ENCODE assay signal across 8 cellular contexts in genomic region chr6:26020983-26021349, GRCh38. TPM values are rescaled to one million over a fixed set of nuclear protein-coding genes. Genes with fewer than 3 reads are reported as not detected.
A peak's percentile ranks its signal among the peaks of the same experiment; 100 is the strongest.
DNase-seq lines count a peak whose midpoint lies in the region; ATAC-seq and TF ChIP-seq lines count a peak whose summit lies in the region.

No MANE protein-coding gene starts in this region.

- peaks cover 24% of the 10 kb centered on the region for H3F3A ChIP-seq in smooth muscle cell (ENCODE audit: low read depth)

- H3K27me3 ChIP-seq in body of pancreas = no peaks in the 10 kb centered on the region
- H3K27me3 ChIP-seq in smooth muscle cell (ENCODE audit: low read depth) = no peaks in the 10 kb centered on the region

- CTCF ChIA-PET in GM10248 (lab: Yijun Ruan, JAX) = interaction anchor here (0.9 to 16.0 kb wide), 8 partner anchors 11 to 86 kb away, joined by 3 to 163 read pairs (median 4); a partner anchor contains a TSS

- POLR2A ChIA-PET in GM10248 (lab: Yijun Ruan, JAX) = interaction anchor here (0.5 to 4.4 kb wide), 22 partner anchors 11 to 1872 kb away, joined by 3 to 120 read pairs (median 7); a partner anchor contains a TSS

- peaks cover 9% of the 10 kb centered on the region for H3K4me1 ChIP-seq in body of pancreas
- H3K4me1 ChIP-seq in smooth muscle cell (ENCODE audit: low read depth) = peaks cover 17% of the 10 kb centered on the region

- no peaks in the 10 kb centered on the region for H3K79me2 ChIP-seq in smooth muscle cell (ENCODE audit: low read depth)

- H3K36me3 ChIP-seq in SK-N-MC (ENCODE audit: insufficient read depth, low read length) (no peaks in the 10 kb centered on the region), body of pancreas (replicated peaks in 1 of 2; ENCODE audit: insufficient read depth in 1 of 2, low read depth in 2 of 2) (no peaks in the 10 kb centered on the region), smooth muscle cell (ENCODE audit: low read depth) (no peaks in the 10 kb centered on the region)

- ATAC-seq in HG02973 (IDR thresholded peaks at IDR 0.05; ENCODE audit: unreplicated experiment) = peak; percentile 6
- peak; percentile 21 for ATAC-seq in body of pancreas

- H3K27ac ChIP-seq in SK-N-MC = peak overlapping the region; percentile 82
- H3K27ac ChIP-seq in body of pancreas = peak overlapping the region; percentile 89 to 98 (median 94)
- peak overlapping the region; percentile 93 for H3K27ac ChIP-seq in smooth muscle cell (ENCODE audit: low read depth)

- intact Hi-C loops in body of pancreas (cut with DNase I) = no loop called here

- H3K9ac ChIP-seq in SK-N-MC (ENCODE audit: insufficient read length) (peak overlapping the region; percentile 53), smooth muscle cell (ENCODE audit: low read depth) (peak overlapping the region; percentile 86)

- no peak for TF ChIP-seq CTCF in body of pancreas (IDR thresholded peaks at IDR 0.05)
- no peak for TF ChIP-seq CTCF in smooth muscle cell (IDR thresholded peaks at IDR 0.05; ENCODE audit: borderline replicate concordance, insufficient read depth, poor library complexity, severe bottlenecking)
- no peak for TF ChIP-seq CTCF in GM10248 (IDR thresholded peaks at IDR 0.05; ENCODE audit: control extremely low read depth, extremely low read depth, low read depth, missing control alignments)

- 0 out of 2 replicates have a peak, but pooled peaks cover 3% of the 10 kb centered on the region for H3K9me3 ChIP-seq in SK-N-MC (ENCODE audit: low read depth, low read length)
- H3K9me3 ChIP-seq in body of pancreas = no peaks in the 10 kb centered on the region
- no peaks in the 10 kb centered on the region for H3K9me3 ChIP-seq in smooth muscle cell (replicated peaks; ENCODE audit: low read depth)

- peak overlapping the region; percentile 40 for H2AFZ ChIP-seq in smooth muscle cell (ENCODE audit: low read depth)

- WGBS in body of pancreas, 2 donors = 1 to 2% methylated on average over 23 of the region's 23 CpGs
- WGBS in smooth muscle cell (ENCODE audit: low lambda C conversion rate) = 1% methylated on average over 23 of the region's 23 CpGs

- H3K4me2 ChIP-seq in smooth muscle cell = peak overlapping the region; percentile 83

- TF ChIP-seq POLR2A in body of pancreas (IDR thresholded peaks at IDR 0.05) = no peak

- H4K20me1 ChIP-seq in smooth muscle cell (ENCODE audit: low read depth) = no peaks in the 10 kb centered on the region

- DNase-seq in NCI-H2227 (lab: John Stamatoyannopoulos, UW; ENCODE audit: unreplicated experiment) = peak; percentile 88
- no peak for DNase-seq in NCI-H2227 treated with DMSO at 0.1 percent for 48 hours (lab: John Stamatoyannopoulos, UW)
- no peak for DNase-seq in SK-N-MC (ENCODE audit: low read depth, low spot score)
- DNase-seq in body of pancreas = peak; percentile 64 to 69 (median 66)
- peak; percentile 80 for DNase-seq in iris pigment epithelial cell (ENCODE audit: low read depth)
- DNase-seq in smooth muscle cell (lab: John Stamatoyannopoulos, UW; ENCODE audit: unreplicated experiment) = peak; percentile 47
- DNase-seq in GM10248 (ENCODE audit: extremely low spot score) = no peak

- H3K4me3 ChIP-seq in SK-N-MC (peak overlapping the region; percentile 71), body of pancreas (peak overlapping the region in 1 of 2 donors; percentile 31), smooth muscle cell (peak overlapping the region; percentile 61)

RNA-seq across cellular contexts. Expression of gene TRIM38, which starts 58.4 kb away (rescaled TPM):
- 1 to 10 TPM; 3.9 to 4.0 TPM for total RNA-seq in body of pancreas
- total RNA-seq in smooth muscle cell = 9.1 and 9.8 TPM in 2 replicates
- 6.1 and 7.2 TPM in 2 replicates for polyA plus RNA-seq in smooth muscle cell

Comparison
In these comparisons a context has a peak if more than half of its experiments do, and no peak if none do; other contexts are left out.
1. DNase-seq: peak in NCI-H2227 (single experiment), body of pancreas (4 of 4), iris pigment epithelial cell (single experiment) and smooth muscle cell (single experiment); none in NCI-H2227 treated with DMSO at 0.1 percent for 48 hours (single experiment), SK-N-MC (single experiment) and GM10248 (single experiment).
2. Peak in every context shown above with its lines, with median percentiles within 50 percentile points of each other: H3K27ac ChIP-seq.